In the genomic region with DNA sequence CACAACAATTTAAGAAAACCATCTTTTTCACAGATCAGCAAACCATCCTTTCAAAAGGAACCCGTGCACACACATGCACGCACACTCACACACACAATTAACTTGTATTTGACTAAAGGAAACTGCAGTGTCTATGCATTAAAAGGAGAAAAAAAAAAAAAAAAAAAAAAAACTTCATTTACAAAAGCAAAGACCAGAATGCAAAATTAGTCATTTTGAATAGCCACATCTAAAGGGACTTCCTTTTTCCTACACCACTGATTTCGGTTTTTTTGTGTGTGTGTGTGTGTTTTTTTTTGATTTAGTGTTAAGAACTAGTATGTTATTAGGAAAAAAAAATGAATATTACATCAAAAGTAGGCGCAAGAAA, we compare ENCODE assay signal across 10 cellular contexts. TPM values are rescaled to one million over a fixed set of nuclear protein-coding genes. Genes with fewer than 3 reads are reported as not detected.
DNase-seq lines count a peak whose midpoint lies in the region; ATAC-seq and TF ChIP-seq lines count a peak whose summit lies in the region.
"Had no signal": no experiment of that assay in that cellular context is flagged by ENCODE, and none has a peak within 500 bp of the region (broad histone marks: within the 10 kb centered on the region; RNA-seq: fewer than 3 reads in every experiment).

No MANE protein-coding gene starts in this region.

- peaks cover 37 to 55% of the 10 kb centered on the region in 2 experiments for H3K4me1 ChIP-seq in trophoblast cell (ENCODE audit: control insufficient read depth in 1 of 2, insufficient read depth in 2 of 2, low read length in 2 of 2)

- H3K9me3 Mint-ChIP-seq in effector memory CD8-positive, alpha-beta T cell, result no peaks in the 10 kb centered on the region
- H3K9me3 Mint-ChIP-seq: IgD-negative memory B cell had no signal

- peak; percentile 29 for DNase-seq in GM06990 (ENCODE audit: extremely low read depth, insufficient read length)
- DNase-seq in NB4 (ENCODE audit: low read depth), result no peak
- DNase-seq in effector memory CD8-positive, alpha-beta T cell, result no peak
- no peak for DNase-seq in trophoblast cell
- no peak for DNase-seq in cortex of kidney (lab: John Stamatoyannopoulos, UW)
- no peak for DNase-seq in HT-29 (ENCODE audit: low spot score)
- DNase-seq: activated gamma-delta T cell treated with Interleukin-2 at 50 U/mL for 16 hours had no signal

- H3K4me3 ChIP-seq in GM06990 (replicated peaks; ENCODE audit: low read depth, low read length) (peak overlapping the region; percentile 73), NB4 (ENCODE audit: low read depth, low read length) (peak overlapping the region; percentile 92), trophoblast cell (ENCODE audit: low read depth, low read length) (no peak overlapping the region)

- no peak overlapping the region for H3K18ac ChIP-seq in trophoblast cell (ENCODE audit: low read length)

- H3K9me3 ChIP-seq in trophoblast cell (ENCODE audit: insufficient read depth, low read depth, low read length), result no peaks in the 10 kb centered on the region

- peaks cover 22% of the 10 kb centered on the region for H3K79me2 ChIP-seq in trophoblast cell (ENCODE audit: control insufficient read depth, insufficient read depth, low read length, poor library complexity)

- peaks cover 48% of the 10 kb centered on the region for H3K79me1 ChIP-seq in trophoblast cell (ENCODE audit: low read length)

- WGBS in trophoblast cell (ENCODE audit: extremely low coverage, insufficient coverage, insufficient read length), result no CpG with 5 or more reads among the region's 4 CpGs

- no peak overlapping the region for H4K8ac ChIP-seq in trophoblast cell (ENCODE audit: low read depth, low read length)

- no peak overlapping the region for H3K14ac ChIP-seq in trophoblast cell (ENCODE audit: low read length)

- H3K23ac ChIP-seq in trophoblast cell (ENCODE audit: low read length), result no peak overlapping the region

- H2AK5ac ChIP-seq in trophoblast cell (ENCODE audit: low read length), result no peak overlapping the region

- peaks cover 25% of the 10 kb centered on the region for H3K36me3 Mint-ChIP-seq in effector memory CD8-positive, alpha-beta T cell (ENCODE audit: insufficient read depth)

- no peak overlapping the region for H2BK120ac ChIP-seq in trophoblast cell (ENCODE audit: insufficient read depth, low read length, poor library complexity)

- H4K12ac ChIP-seq in trophoblast cell (ENCODE audit: low read depth, low read length), result no peak overlapping the region

- no peak overlapping the region for H2BK12ac ChIP-seq in trophoblast cell (ENCODE audit: low read length)

- no peak overlapping the region for H3K27ac Mint-ChIP-seq in effector memory CD8-positive, alpha-beta T cell
- H3K27ac Mint-ChIP-seq: IgD-negative memory B cell had no signal

- H2BK5ac ChIP-seq in trophoblast cell (ENCODE audit: low read depth, low read length, poor library complexity), result no peak overlapping the region

- H3K4me3 Mint-ChIP-seq in effector memory CD8-positive, alpha-beta T cell, result no peak overlapping the region
- H3K4me3 Mint-ChIP-seq: IgD-negative memory B cell had no signal

- no peak overlapping the region for H3K9ac ChIP-seq in trophoblast cell (ENCODE audit: low read length)

- no peak overlapping the region for H2AFZ ChIP-seq in trophoblast cell (ENCODE audit: insufficient read depth, low read length, poor library complexity)

- peak overlapping the region; percentile 28 for H3K4ac ChIP-seq in trophoblast cell (ENCODE audit: low read depth, low read length)

- no peaks in the 10 kb centered on the region for H3K27me3 ChIP-seq in GM06990 (replicated peaks; ENCODE audit: control insufficient read depth, insufficient read depth, low read length)
- no peaks in the 10 kb centered on the region for H3K27me3 ChIP-seq in trophoblast cell (ENCODE audit: insufficient read depth, low read length)

- H3K36me3 ChIP-seq in GM06990 (ENCODE audit: control insufficient read depth, insufficient read depth, low read length) (peaks cover 9% of the 10 kb centered on the region), trophoblast cell (ENCODE audit: control insufficient read depth in 1 of 2, insufficient read depth in 2 of 2, low read length in 2 of 2) (peaks cover 8 to 10% of the 10 kb centered on the region in 2 experiments)

- H3K4me2 ChIP-seq in trophoblast cell (ENCODE audit: low read length), result peak overlapping the region; percentile 18

- H3K27ac ChIP-seq in trophoblast cell (ENCODE audit: low read depth, low read length), result peak overlapping the region; percentile 36

- TF ChIP-seq POLR2A in NB4 (IDR thresholded peaks at IDR 0.05; ENCODE audit: extremely low read depth, insufficient read length), result no peak

- H3K4me1 Mint-ChIP-seq in effector memory CD8-positive, alpha-beta T cell (ENCODE audit: low read depth in 2 of 2), result peaks cover 20 to 41% of the 10 kb centered on the region in 2 donors

- H4K91ac ChIP-seq in trophoblast cell (ENCODE audit: low read depth, low read length), result no peak overlapping the region

- peak; percentile 57 for ATAC-seq in effector memory CD8-positive, alpha-beta T cell (replicated peaks)
- ATAC-seq in GM21717 (IDR thresholded peaks at IDR 0.05; ENCODE audit: unreplicated experiment) (no peak), HG02623 (IDR thresholded peaks at IDR 0.05; ENCODE audit: unreplicated experiment) (no peak)

- TF ChIP-seq CTCF in GM06990 (IDR thresholded peaks at IDR 0.05; ENCODE audit: insufficient read depth, low read length, poor library complexity, severe bottlenecking) (no peak), NB4 (IDR thresholded peaks at IDR 0.05; ENCODE audit: low read depth, low read length) (no peak)

- H3K27me3 Mint-ChIP-seq in effector memory CD8-positive, alpha-beta T cell, result no peaks in the 10 kb centered on the region
- H3K27me3 Mint-ChIP-seq: IgD-negative memory B cell had no signal

RNA-seq across cellular contexts. Expression of gene ZMYND8, which starts 6.3 kb away (rescaled TPM):
- polyA plus RNA-seq in trophoblast cell (2013), result 44.5 and 45.1 TPM in 2 replicates
- 30.9 and 35.6 TPM in 2 replicates for total RNA-seq in HT-29 (2014; rRNA removed; shearing (Covaris generic))
